In the genomic region with DNA sequence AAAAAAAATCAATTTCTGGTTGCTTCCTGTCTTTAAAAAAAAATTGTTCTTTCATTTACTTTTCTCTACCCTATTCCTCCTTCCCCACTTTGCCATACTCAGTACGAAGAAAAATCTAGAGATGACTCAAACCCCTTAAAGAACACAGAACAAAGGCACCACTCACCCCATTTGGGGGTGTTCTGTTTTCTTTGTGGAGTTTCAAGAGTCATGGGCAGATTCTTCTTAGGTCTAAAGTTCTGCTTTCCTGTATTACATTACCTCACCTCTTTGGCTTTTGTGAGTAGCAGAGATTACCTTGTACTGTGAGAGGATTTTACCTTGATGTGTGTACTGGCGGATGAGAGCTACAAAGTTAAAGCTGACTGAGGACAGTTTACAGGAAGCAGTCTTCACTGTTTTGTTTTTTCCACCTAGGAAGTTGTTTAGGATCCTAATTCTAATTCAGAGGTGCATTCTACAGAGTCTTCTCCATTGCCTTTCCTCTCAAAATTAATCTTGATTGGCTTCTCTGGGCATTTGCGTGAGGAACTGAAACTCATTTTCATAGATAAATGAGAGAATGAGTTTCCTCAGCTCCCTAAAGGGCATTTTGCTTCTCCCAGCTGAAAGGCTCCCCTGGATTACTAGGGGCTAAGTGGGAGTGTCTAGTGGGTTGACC, we compare ENCODE assay signal across 1 cellular context.
A peak's percentile ranks its signal among the peaks of the same experiment; 100 is the strongest.
TF ChIP-seq lines count a peak whose summit lies in the region.

No MANE protein-coding gene starts in this region.

TF ChIP-seq in HepG2, 621 proteins besides CTCF, POLR2A, EP300 and RAD21 (continued from another document):
- TF ChIP-seq, protein P1, sequence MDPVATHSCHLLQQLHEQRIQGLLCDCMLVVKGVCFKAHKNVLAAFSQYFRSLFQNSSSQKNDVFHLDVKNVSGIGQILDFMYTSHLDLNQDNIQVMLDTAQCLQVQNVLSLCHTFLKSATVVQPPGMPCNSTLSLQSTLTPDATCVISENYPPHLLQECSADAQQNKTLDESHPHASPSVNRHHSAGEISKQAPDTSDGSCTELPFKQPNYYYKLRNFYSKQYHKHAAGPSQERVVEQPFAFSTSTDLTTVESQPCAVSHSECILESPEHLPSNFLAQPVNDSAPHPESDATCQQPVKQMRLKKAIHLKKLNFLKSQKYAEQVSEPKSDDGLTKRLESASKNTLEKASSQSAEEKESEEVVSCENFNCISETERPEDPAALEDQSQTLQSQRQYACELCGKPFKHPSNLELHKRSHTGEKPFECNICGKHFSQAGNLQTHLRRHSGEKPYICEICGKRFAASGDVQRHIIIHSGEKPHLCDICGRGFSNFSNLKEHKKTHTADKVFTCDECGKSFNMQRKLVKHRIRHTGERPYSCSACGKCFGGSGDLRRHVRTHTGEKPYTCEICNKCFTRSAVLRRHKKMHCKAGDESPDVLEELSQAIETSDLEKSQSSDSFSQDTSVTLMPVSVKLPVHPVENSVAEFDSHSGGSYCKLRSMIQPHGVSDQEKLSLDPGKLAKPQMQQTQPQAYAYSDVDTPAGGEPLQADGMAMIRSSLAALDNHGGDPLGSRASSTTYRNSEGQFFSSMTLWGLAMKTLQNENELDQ (CRISPR knock-in tag; IDR thresholded peaks at IDR 0.05; ENCODE audit: borderline replicate concordance) = no peak
- TF ChIP-seq ZNF263 (CRISPR knock-in tag; IDR thresholded peaks at IDR 0.05) (no peak), ZNF34 (CRISPR knock-in tag; IDR thresholded peaks at IDR 0.05; ENCODE audit: borderline replicate concordance) (no peak), NBN (conservative IDR thresholded peaks at IDR 0.05) (no peak), GPN1 (CRISPR knock-in tag; IDR thresholded peaks at IDR 0.05; ENCODE audit: borderline replicate concordance) (no peak), ZNF292 (CRISPR knock-in tag; IDR thresholded peaks at IDR 0.05; ENCODE audit: borderline replicate concordance, low read depth) (peak; percentile 52; the same call in 1 of the 2 replicates), ZBTB21 (CRISPR knock-in tag; IDR thresholded peaks at IDR 0.05) (no peak), ZNF549 (CRISPR knock-in tag; IDR thresholded peaks at IDR 0.05) (no peak), HOXA3 (CRISPR knock-in tag; IDR thresholded peaks at IDR 0.05) (no peak), CREB1 (IDR thresholded peaks at IDR 0.05) (no peak), CREB1 (CRISPR knock-in tag; IDR thresholded peaks at IDR 0.05) (no peak; the same call in 1 of the 2 replicates), ZFYVE20 (CRISPR knock-in tag; IDR thresholded peaks at IDR 0.05; ENCODE audit: borderline replicate concordance, low read depth) (no peak), REXO4 (CRISPR knock-in tag; IDR thresholded peaks at IDR 0.05; ENCODE audit: borderline replicate concordance) (no peak), SRF (IDR thresholded peaks at IDR 0.05; ENCODE audit: low read depth, low read length) (no peak), PRPF4 (IDR thresholded peaks at IDR 0.05; ENCODE audit: low read depth, low read length, poor library complexity, severe bottlenecking) (no peak), ZNF850 (CRISPR knock-in tag; conservative IDR thresholded peaks at IDR 0.05) (no peak), PPARG (CRISPR knock-in tag; conservative IDR thresholded peaks at IDR 0.05) (peak; percentile 49; the same call in 1 of the 2 replicates), MXD4 (CRISPR knock-in tag; IDR thresholded peaks at IDR 0.05) (no peak), ZMYM3 (CRISPR knock-in tag; IDR thresholded peaks at IDR 0.05) (no peak), RXRB (CRISPR knock-in tag; IDR thresholded peaks at IDR 0.05; ENCODE audit: borderline replicate concordance) (peak; percentile 47; the same call in 1 of the 2 replicates), ZNF224 (CRISPR knock-in tag; IDR thresholded peaks at IDR 0.05) (no peak), ZNF264 (CRISPR knock-in tag; IDR thresholded peaks at IDR 0.05) (no peak), ZNF629 (CRISPR knock-in tag; conservative IDR thresholded peaks at IDR 0.05) (no peak), SOX13 (IDR thresholded peaks at IDR 0.05) (no peak), SOX13 (CRISPR knock-in tag; conservative IDR thresholded peaks at IDR 0.05 in 1 of 2, IDR thresholded peaks at IDR 0.05 in 1 of 2) (peak in 1 of 2 experiments; percentile 73; a peak in 2 of 4 replicates), PHF8 (CRISPR knock-in tag; IDR thresholded peaks at IDR 0.05) (no peak), U2AF2 (IDR thresholded peaks at IDR 0.05; ENCODE audit: low read depth, low read length) (no peak), TEAD2 (CRISPR knock-in tag; IDR thresholded peaks at IDR 0.05) (no peak), JUNB (CRISPR knock-in tag; IDR thresholded peaks at IDR 0.05; ENCODE audit: borderline replicate concordance) (no peak), ELF3 (CRISPR knock-in tag; IDR thresholded peaks at IDR 0.05) (0 out of 2 replicates have a peak, but pooled peaks have one; percentile 66)
- TF ChIP-seq, protein P2, sequence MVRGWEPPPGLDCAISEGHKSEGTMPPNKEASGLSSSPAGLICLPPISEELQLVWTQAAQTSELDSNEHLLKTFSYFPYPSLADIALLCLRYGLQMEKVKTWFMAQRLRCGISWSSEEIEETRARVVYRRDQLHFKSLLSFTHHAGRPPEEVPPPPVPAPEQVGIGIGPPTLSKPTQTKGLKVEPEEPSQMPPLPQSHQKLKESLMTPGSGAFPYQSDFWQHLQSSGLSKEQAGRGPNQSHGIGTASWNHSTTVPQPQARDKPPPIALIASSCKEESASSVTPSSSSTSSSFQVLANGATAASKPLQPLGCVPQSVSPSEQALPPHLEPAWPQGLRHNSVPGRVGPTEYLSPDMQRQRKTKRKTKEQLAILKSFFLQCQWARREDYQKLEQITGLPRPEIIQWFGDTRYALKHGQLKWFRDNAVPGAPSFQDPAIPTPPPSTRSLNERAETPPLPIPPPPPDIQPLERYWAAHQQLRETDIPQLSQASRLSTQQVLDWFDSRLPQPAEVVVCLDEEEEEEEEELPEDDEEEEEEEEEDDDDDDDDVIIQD (CRISPR knock-in tag; IDR thresholded peaks at IDR 0.05; ENCODE audit: low read depth) = peak; percentile 47; the same call in 1 of the 2 replicates
- TF ChIP-seq, protein P3, sequence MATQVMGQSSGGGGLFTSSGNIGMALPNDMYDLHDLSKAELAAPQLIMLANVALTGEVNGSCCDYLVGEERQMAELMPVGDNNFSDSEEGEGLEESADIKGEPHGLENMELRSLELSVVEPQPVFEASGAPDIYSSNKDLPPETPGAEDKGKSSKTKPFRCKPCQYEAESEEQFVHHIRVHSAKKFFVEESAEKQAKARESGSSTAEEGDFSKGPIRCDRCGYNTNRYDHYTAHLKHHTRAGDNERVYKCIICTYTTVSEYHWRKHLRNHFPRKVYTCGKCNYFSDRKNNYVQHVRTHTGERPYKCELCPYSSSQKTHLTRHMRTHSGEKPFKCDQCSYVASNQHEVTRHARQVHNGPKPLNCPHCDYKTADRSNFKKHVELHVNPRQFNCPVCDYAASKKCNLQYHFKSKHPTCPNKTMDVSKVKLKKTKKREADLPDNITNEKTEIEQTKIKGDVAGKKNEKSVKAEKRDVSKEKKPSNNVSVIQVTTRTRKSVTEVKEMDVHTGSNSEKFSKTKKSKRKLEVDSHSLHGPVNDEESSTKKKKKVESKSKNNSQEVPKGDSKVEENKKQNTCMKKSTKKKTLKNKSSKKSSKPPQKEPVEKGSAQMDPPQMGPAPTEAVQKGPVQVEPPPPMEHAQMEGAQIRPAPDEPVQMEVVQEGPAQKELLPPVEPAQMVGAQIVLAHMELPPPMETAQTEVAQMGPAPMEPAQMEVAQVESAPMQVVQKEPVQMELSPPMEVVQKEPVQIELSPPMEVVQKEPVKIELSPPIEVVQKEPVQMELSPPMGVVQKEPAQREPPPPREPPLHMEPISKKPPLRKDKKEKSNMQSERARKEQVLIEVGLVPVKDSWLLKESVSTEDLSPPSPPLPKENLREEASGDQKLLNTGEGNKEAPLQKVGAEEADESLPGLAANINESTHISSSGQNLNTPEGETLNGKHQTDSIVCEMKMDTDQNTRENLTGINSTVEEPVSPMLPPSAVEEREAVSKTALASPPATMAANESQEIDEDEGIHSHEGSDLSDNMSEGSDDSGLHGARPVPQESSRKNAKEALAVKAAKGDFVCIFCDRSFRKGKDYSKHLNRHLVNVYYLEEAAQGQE (IDR thresholded peaks at IDR 0.05; ENCODE audit: borderline replicate concordance in 1 of 2, low read depth in 1 of 2, low read length in 2 of 2) = no peak
- TF ChIP-seq, protein P4, sequence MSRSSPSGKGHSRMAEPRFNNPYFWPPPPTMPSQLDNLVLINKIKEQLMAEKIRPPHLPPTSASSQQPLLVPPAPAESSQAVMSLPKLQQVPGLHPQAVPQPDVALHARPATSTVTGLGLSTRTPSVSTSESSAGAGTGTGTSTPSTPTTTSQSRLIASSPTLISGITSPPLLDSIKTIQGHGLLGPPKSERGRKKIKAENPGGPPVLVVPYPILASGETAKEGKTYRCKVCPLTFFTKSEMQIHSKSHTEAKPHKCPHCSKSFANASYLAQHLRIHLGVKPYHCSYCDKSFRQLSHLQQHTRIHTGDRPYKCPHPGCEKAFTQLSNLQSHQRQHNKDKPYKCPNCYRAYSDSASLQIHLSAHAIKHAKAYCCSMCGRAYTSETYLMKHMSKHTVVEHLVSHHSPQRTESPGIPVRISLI (CRISPR knock-in tag; IDR thresholded peaks at IDR 0.05; ENCODE audit: borderline replicate concordance) = peak; percentile 52; the same call in 1 of the 2 replicates
- TF ChIP-seq, protein P5, sequence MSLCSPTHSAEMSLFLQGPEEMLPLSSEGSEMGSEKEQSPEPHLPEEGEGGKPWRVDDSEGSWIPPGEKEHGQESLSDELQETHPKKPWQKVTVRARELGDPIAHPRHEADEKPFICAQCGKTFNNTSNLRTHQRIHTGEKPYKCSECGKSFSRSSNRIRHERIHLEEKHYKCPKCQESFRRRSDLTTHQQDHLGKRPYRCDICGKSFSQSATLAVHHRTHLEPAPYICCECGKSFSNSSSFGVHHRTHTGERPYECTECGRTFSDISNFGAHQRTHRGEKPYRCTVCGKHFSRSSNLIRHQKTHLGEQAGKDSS (CRISPR knock-in tag; IDR thresholded peaks at IDR 0.05; ENCODE audit: borderline replicate concordance, low read depth) = no peak
- TF ChIP-seq, protein P6, sequence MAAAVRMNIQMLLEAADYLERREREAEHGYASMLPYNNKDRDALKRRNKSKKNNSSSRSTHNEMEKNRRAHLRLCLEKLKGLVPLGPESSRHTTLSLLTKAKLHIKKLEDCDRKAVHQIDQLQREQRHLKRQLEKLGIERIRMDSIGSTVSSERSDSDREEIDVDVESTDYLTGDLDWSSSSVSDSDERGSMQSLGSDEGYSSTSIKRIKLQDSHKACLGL (CRISPR knock-in tag; IDR thresholded peaks at IDR 0.05) = no peak
- TF ChIP-seq, protein P7, sequence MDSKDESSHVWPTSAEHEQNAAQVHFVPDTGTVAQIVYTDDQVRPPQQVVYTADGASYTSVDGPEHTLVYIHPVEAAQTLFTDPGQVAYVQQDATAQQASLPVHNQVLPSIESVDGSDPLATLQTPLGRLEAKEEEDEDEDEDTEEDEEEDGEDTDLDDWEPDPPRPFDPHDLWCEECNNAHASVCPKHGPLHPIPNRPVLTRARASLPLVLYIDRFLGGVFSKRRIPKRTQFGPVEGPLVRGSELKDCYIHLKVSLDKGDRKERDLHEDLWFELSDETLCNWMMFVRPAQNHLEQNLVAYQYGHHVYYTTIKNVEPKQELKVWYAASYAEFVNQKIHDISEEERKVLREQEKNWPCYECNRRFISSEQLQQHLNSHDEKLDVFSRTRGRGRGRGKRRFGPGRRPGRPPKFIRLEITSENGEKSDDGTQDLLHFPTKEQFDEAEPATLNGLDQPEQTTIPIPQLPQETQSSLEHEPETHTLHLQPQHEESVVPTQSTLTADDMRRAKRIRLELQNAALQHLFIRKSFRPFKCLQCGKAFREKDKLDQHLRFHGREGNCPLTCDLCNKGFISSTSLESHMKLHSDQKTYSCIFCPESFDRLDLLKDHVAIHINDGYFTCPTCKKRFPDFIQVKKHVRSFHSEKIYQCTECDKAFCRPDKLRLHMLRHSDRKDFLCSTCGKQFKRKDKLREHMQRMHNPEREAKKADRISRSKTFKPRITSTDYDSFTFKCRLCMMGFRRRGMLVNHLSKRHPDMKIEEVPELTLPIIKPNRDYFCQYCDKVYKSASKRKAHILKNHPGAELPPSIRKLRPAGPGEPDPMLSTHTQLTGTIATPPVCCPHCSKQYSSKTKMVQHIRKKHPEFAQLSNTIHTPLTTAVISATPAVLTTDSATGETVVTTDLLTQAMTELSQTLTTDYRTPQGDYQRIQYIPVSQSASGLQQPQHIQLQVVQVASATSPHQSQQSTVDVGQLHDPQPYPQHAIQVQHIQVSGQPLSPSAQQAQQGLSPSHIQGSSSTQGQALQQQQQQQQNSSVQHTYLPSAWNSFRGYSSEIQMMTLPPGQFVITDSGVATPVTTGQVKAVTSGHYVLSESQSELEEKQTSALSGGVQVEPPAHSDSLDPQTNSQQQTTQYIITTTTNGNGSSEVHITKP (CRISPR knock-in tag; IDR thresholded peaks at IDR 0.05; ENCODE audit: low read depth) = no peak
- TF ChIP-seq, protein P8, sequence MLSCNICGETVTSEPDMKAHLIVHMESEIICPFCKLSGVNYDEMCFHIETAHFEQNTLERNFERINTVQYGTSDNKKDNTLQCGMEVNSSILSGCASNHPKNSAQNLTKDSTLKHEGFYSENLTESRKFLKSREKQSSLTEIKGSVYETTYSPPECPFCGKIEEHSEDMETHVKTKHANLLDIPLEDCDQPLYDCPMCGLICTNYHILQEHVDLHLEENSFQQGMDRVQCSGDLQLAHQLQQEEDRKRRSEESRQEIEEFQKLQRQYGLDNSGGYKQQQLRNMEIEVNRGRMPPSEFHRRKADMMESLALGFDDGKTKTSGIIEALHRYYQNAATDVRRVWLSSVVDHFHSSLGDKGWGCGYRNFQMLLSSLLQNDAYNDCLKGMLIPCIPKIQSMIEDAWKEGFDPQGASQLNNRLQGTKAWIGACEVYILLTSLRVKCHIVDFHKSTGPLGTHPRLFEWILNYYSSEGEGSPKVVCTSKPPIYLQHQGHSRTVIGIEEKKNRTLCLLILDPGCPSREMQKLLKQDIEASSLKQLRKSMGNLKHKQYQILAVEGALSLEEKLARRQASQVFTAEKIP (CRISPR knock-in tag; IDR thresholded peaks at IDR 0.05; ENCODE audit: borderline replicate concordance) = no peak
